In genomic region chr6:142725024-142725770, GRCh38 we compare ENCODE assay signal across 33 cellular contexts.
DNase-seq lines count a peak whose midpoint lies in the region; ATAC-seq and TF ChIP-seq lines count a peak whose summit lies in the region.
"Had no signal": no experiment of that assay in that cellular context is flagged by ENCODE, and none has a peak within 500 bp of the region (broad histone marks: within the 10 kb centered on the region; RNA-seq: fewer than 3 reads in every experiment).

No MANE protein-coding gene starts in this region.

- H4K8ac ChIP-seq in trophoblast cell (ENCODE audit: low read depth, low read length): no peak overlapping the region

- H3K79me2 ChIP-seq in trophoblast cell (ENCODE audit: control insufficient read depth, insufficient read depth, low read length, poor library complexity): no peaks in the 10 kb centered on the region

- H3K4me3 Mint-ChIP-seq in activated naive CD8-positive, alpha-beta T cell treated with anti-CD3 and anti-CD28 coated beads, Interleukin-2, amount 10 ng/mL, durations not matched to agents 7 days and 5 days: no peak overlapping the region
- H3K4me3 Mint-ChIP-seq in activated naive CD8-positive, alpha-beta T cell treated with anti-CD3 and anti-CD28 coated beads, Interleukin-2, amount 50 U/mL, for 24 hours: no peak overlapping the region
- no peak overlapping the region for H3K4me3 Mint-ChIP-seq in endothelial cell (ENCODE audit: unreplicated experiment)
- no peak overlapping the region for H3K4me3 Mint-ChIP-seq in activated T-helper 2 cell treated with anti-CD3 and anti-CD28 coated beads, Interferon-gamma antibody, Interleukin-2, Interleukin-4, amounts not matched to agents 10 μg/mL and 5 μg/mL and 100 μg/mL, durations not matched to agents 14 hours and 24 hours and 36 hours (ENCODE audit: low read depth)
- H3K4me3 Mint-ChIP-seq: activated CD4-positive, alpha-beta T cell treated with anti-CD3 and anti-CD28 coated beads, Interleukin-2, amount 10 ng/mL, durations not matched to agents 24 days and 14 days; activated T-cell treated with anti-CD3 and anti-CD28 coated beads, Interleukin-2, amount 50 U/mL, for 4 hours; CD4-positive, alpha-beta memory T cell; effector memory CD8-positive, alpha-beta T cell; stimulated activated naive CD8-positive, alpha-beta T cell treated with anti-CD3 and anti-CD28 coated beads, Interleukin-15, Interleukin-2, amounts not matched to agents 100 ng/mL and 50 ng/mL, for 24 hours; T-helper 17 cell had no signal

- no peaks in the 10 kb centered on the region for H3K27me3 ChIP-seq in trophoblast cell (ENCODE audit: insufficient read depth, low read length)
- H3K27me3 ChIP-seq: vagina had no signal

- no peaks in the 10 kb centered on the region for H3K9me3 ChIP-seq in trophoblast cell (ENCODE audit: insufficient read depth, low read depth, low read length)
- H3K9me3 ChIP-seq: left ventricle myocardium inferior, prostate gland, thoracic aorta, vagina had no signal

- intact Hi-C loops in activated T-helper 2 cell treated with anti-CD3 and anti-CD28 coated beads, Interferon-gamma antibody, Interleukin-2, Interleukin-4, amounts not matched to agents 10 μg/mL and 5 μg/mL and 100 μg/mL, durations not matched to agents 14 hours and 24 hours and 36 hours (cut with micrococcal nuclease): no loop called here
- intact Hi-C loops in left colon (cut with DNase I, micrococcal nuclease): no loop called here

- no peaks in the 10 kb centered on the region for H3K27me3 Mint-ChIP-seq in activated naive CD8-positive, alpha-beta T cell treated with anti-CD3 and anti-CD28 coated beads, Interleukin-2, amount 10 ng/mL, durations not matched to agents 7 days and 5 days
- no peaks in the 10 kb centered on the region for H3K27me3 Mint-ChIP-seq in activated naive CD8-positive, alpha-beta T cell treated with anti-CD3 and anti-CD28 coated beads, Interleukin-2, amount 50 U/mL, for 24 hours
- no peaks in the 10 kb centered on the region for H3K27me3 Mint-ChIP-seq in endothelial cell (ENCODE audit: unreplicated experiment)
- H3K27me3 Mint-ChIP-seq in activated T-helper 2 cell treated with anti-CD3 and anti-CD28 coated beads, Interferon-gamma antibody, Interleukin-2, Interleukin-4, amounts not matched to agents 10 μg/mL and 5 μg/mL and 100 μg/mL, durations not matched to agents 14 hours and 24 hours and 36 hours (ENCODE audit: low read depth): no peaks in the 10 kb centered on the region
- H3K27me3 Mint-ChIP-seq: activated CD4-positive, alpha-beta T cell treated with anti-CD3 and anti-CD28 coated beads, Interleukin-2, amount 10 ng/mL, durations not matched to agents 24 days and 14 days had no signal

- peak; percentile 47 for ATAC-seq in activated naive CD8-positive, alpha-beta T cell treated with anti-CD3 and anti-CD28 coated beads, Interleukin-2, amount 10 ng/mL, durations not matched to agents 7 days and 5 days (ENCODE audit: low read depth)
- no peak for ATAC-seq in activated naive CD8-positive, alpha-beta T cell treated with anti-CD3 and anti-CD28 coated beads, Interleukin-2, amount 50 U/mL, for 24 hours
- no peak for ATAC-seq in SK-N-SH treated with all-trans-retinoic acid at 6 μM for 48 hours
- ATAC-seq in left colon: no peak
- ATAC-seq: activated T-cell treated with anti-CD3 and anti-CD28 coated beads, Interleukin-2, amount 50 U/mL, for 4 hours; effector memory CD8-positive, alpha-beta T cell; esophagus mucosa; sciatic nerve; T-helper 17 cell had no signal

- no peak overlapping the region for H2AFZ ChIP-seq in trophoblast cell (ENCODE audit: insufficient read depth, low read length, poor library complexity)

- no peaks in the 10 kb centered on the region for H3K79me1 ChIP-seq in trophoblast cell (ENCODE audit: low read length)

- H3K4me3 ChIP-seq in trophoblast cell (ENCODE audit: low read depth, low read length): no peak overlapping the region
- H3K4me3 ChIP-seq: coronary artery, left ventricle myocardium inferior, prostate gland, thoracic aorta, vagina had no signal

- no peak overlapping the region for H2BK12ac ChIP-seq in trophoblast cell (ENCODE audit: low read length)

- TF ChIP-seq CTCF in endothelial cell (IDR thresholded peaks at IDR 0.05; ENCODE audit: unreplicated experiment): no peak

- H2BK120ac ChIP-seq in trophoblast cell (ENCODE audit: insufficient read depth, low read length, poor library complexity): no peak overlapping the region

- no peaks in the 10 kb centered on the region for H3K36me3 Mint-ChIP-seq in activated naive CD8-positive, alpha-beta T cell treated with anti-CD3 and anti-CD28 coated beads, Interleukin-2, amount 10 ng/mL, durations not matched to agents 7 days and 5 days
- no peaks in the 10 kb centered on the region for H3K36me3 Mint-ChIP-seq in activated naive CD8-positive, alpha-beta T cell treated with anti-CD3 and anti-CD28 coated beads, Interleukin-2, amount 50 U/mL, for 24 hours (ENCODE audit: low read depth)
- no peaks in the 10 kb centered on the region for H3K36me3 Mint-ChIP-seq in endothelial cell (ENCODE audit: low read depth, unreplicated experiment)
- H3K36me3 Mint-ChIP-seq in activated T-helper 2 cell treated with anti-CD3 and anti-CD28 coated beads, Interferon-gamma antibody, Interleukin-2, Interleukin-4, amounts not matched to agents 10 μg/mL and 5 μg/mL and 100 μg/mL, durations not matched to agents 14 hours and 24 hours and 36 hours (ENCODE audit: low read depth): no peaks in the 10 kb centered on the region

- peaks cover 13% of the 10 kb centered on the region for H3K4me1 Mint-ChIP-seq in activated naive CD8-positive, alpha-beta T cell treated with anti-CD3 and anti-CD28 coated beads, Interleukin-2, amount 10 ng/mL, durations not matched to agents 7 days and 5 days
- peaks cover 24% of the 10 kb centered on the region for H3K4me1 Mint-ChIP-seq in activated naive CD8-positive, alpha-beta T cell treated with anti-CD3 and anti-CD28 coated beads, Interleukin-2, amount 50 U/mL, for 24 hours
- H3K4me1 Mint-ChIP-seq in endothelial cell (ENCODE audit: unreplicated experiment): peaks cover 36% of the 10 kb centered on the region
- H3K4me1 Mint-ChIP-seq in activated T-helper 2 cell treated with anti-CD3 and anti-CD28 coated beads, Interferon-gamma antibody, Interleukin-2, Interleukin-4, amounts not matched to agents 10 μg/mL and 5 μg/mL and 100 μg/mL, durations not matched to agents 14 hours and 24 hours and 36 hours (ENCODE audit: low read depth): peaks cover 12% of the 10 kb centered on the region

- H3K9ac ChIP-seq in trophoblast cell (ENCODE audit: low read length): no peak overlapping the region

- H3K27ac Mint-ChIP-seq in activated naive CD8-positive, alpha-beta T cell treated with anti-CD3 and anti-CD28 coated beads, Interleukin-2, amount 10 ng/mL, durations not matched to agents 7 days and 5 days: no peak overlapping the region
- no peak overlapping the region for H3K27ac Mint-ChIP-seq in activated naive CD8-positive, alpha-beta T cell treated with anti-CD3 and anti-CD28 coated beads, Interleukin-2, amount 50 U/mL, for 24 hours
- H3K27ac Mint-ChIP-seq in endothelial cell (ENCODE audit: unreplicated experiment): peak overlapping the region; percentile 61
- no peak overlapping the region for H3K27ac Mint-ChIP-seq in activated T-helper 2 cell treated with anti-CD3 and anti-CD28 coated beads, Interferon-gamma antibody, Interleukin-2, Interleukin-4, amounts not matched to agents 10 μg/mL and 5 μg/mL and 100 μg/mL, durations not matched to agents 14 hours and 24 hours and 36 hours
- H3K27ac Mint-ChIP-seq: activated CD4-positive, alpha-beta T cell treated with anti-CD3 and anti-CD28 coated beads, Interleukin-2, amount 10 ng/mL, durations not matched to agents 24 days and 14 days; CD4-positive, alpha-beta memory T cell; effector memory CD8-positive, alpha-beta T cell; stimulated activated naive CD8-positive, alpha-beta T cell treated with anti-CD3 and anti-CD28 coated beads, Interleukin-15, Interleukin-2, amounts not matched to agents 100 ng/mL and 50 ng/mL, for 24 hours; T-helper 17 cell had no signal

- H3K4ac ChIP-seq in trophoblast cell (ENCODE audit: low read depth, low read length): no peak overlapping the region

- no peak overlapping the region for H3K18ac ChIP-seq in trophoblast cell (ENCODE audit: low read length)

- DNase-seq in activated naive CD8-positive, alpha-beta T cell treated with anti-CD3 and anti-CD28 coated beads, Interleukin-2, amount 10 ng/mL, durations not matched to agents 7 days and 5 days: no peak
- no peak for DNase-seq in activated naive CD8-positive, alpha-beta T cell treated with anti-CD3 and anti-CD28 coated beads, Interleukin-2, amount 50 U/mL, for 24 hours
- DNase-seq in OCI-M1 (lab: John Stamatoyannopoulos, UW) (peak; percentile 26), endothelial cell (ENCODE audit: low spot score) (no peak), trophoblast cell (peak; percentile 18 to 61), left colon (no peak)
- no peak for DNase-seq in activated T-helper 2 cell treated with anti-CD3 and anti-CD28 coated beads, Interferon-gamma antibody, Interleukin-2, Interleukin-4, amounts not matched to agents 10 μg/mL and 5 μg/mL and 100 μg/mL, durations not matched to agents 14 hours and 24 hours and 36 hours (ENCODE audit: low spot score)
- DNase-seq: activated CD4-positive, alpha-beta T cell treated with anti-CD3 and anti-CD28 coated beads, Interleukin-2, amount 10 ng/mL, durations not matched to agents 24 days and 14 days; activated gamma-delta T cell treated with Interleukin-2 at 50 U/mL for 16 hours; activated T-cell treated with anti-CD3 and anti-CD28 coated beads, Interleukin-2, amount 50 U/mL, for 4 hours; caudate nucleus; CD4-positive, alpha-beta memory T cell; DMS 273 treated with DMSO at 0.1 percent for 48 hours; effector memory CD8-positive, alpha-beta T cell; glutamatergic neuron; IMR-90; left ventricle myocardium inferior; NCI-H1092 treated with DMSO at 0.1 percent for 48 hours; NCI-H1694 treated with DMSO at 0.1 percent for 48 hours; NCI-H446 treated with DMSO at 0.1 percent for 48 hours; NCI-H82; nucleus accumbens; stimulated activated CD8-positive, alpha-beta memory T cell treated with anti-CD3 and anti-CD28 coated beads, Interleukin-4, amount 100 ng/mL, for 48 hours; T-helper 17 cell had no signal

- no peak overlapping the region for H3K27ac ChIP-seq in trophoblast cell (ENCODE audit: low read depth, low read length)
- H3K27ac ChIP-seq: coronary artery, left ventricle myocardium inferior, prostate gland, RWPE1, thoracic aorta, vagina had no signal

- POLR2A ChIA-PET in activated naive CD8-positive, alpha-beta T cell treated with anti-CD3 and anti-CD28 coated beads, Interleukin-2, amount 10 ng/mL, durations not matched to agents 7 days and 5 days (lab: Charles Lee): no interaction called here

- no peak overlapping the region for H3K4me2 ChIP-seq in trophoblast cell (ENCODE audit: low read length)

- no peaks in the 10 kb centered on the region for H3K36me3 ChIP-seq in trophoblast cell (ENCODE audit: control insufficient read depth in 1 of 2, insufficient read depth in 2 of 2, low read length in 2 of 2)
- H3K36me3 ChIP-seq: left ventricle myocardium inferior, prostate gland, thoracic aorta, vagina had no signal

- H4K12ac ChIP-seq in trophoblast cell (ENCODE audit: low read depth, low read length): no peak overlapping the region

- H3K23ac ChIP-seq in trophoblast cell (ENCODE audit: low read length): no peak overlapping the region

- H3K14ac ChIP-seq in trophoblast cell (ENCODE audit: low read length): no peak overlapping the region

- H2BK5ac ChIP-seq in trophoblast cell (ENCODE audit: low read depth, low read length, poor library complexity): no peak overlapping the region

- H3K4me1 ChIP-seq in trophoblast cell (ENCODE audit: control insufficient read depth in 1 of 2, insufficient read depth in 2 of 2, low read length in 2 of 2): peaks cover 5 to 9% of the 10 kb centered on the region in 2 experiments
- H3K4me1 ChIP-seq: prostate gland had no signal

- H4K91ac ChIP-seq in trophoblast cell (ENCODE audit: low read depth, low read length): no peak overlapping the region

- H3K9me3 Mint-ChIP-seq in activated naive CD8-positive, alpha-beta T cell treated with anti-CD3 and anti-CD28 coated beads, Interleukin-2, amount 10 ng/mL, durations not matched to agents 7 days and 5 days: no peaks in the 10 kb centered on the region
- no peaks in the 10 kb centered on the region for H3K9me3 Mint-ChIP-seq in activated naive CD8-positive, alpha-beta T cell treated with anti-CD3 and anti-CD28 coated beads, Interleukin-2, amount 50 U/mL, for 24 hours
- H3K9me3 Mint-ChIP-seq in endothelial cell (ENCODE audit: unreplicated experiment): no peaks in the 10 kb centered on the region
- H3K9me3 Mint-ChIP-seq in activated T-helper 2 cell treated with anti-CD3 and anti-CD28 coated beads, Interferon-gamma antibody, Interleukin-2, Interleukin-4, amounts not matched to agents 10 μg/mL and 5 μg/mL and 100 μg/mL, durations not matched to agents 14 hours and 24 hours and 36 hours: peaks cover 7% of the 10 kb centered on the region
- H3K9me3 Mint-ChIP-seq: effector memory CD8-positive, alpha-beta T cell; stimulated activated naive CD8-positive, alpha-beta T cell treated with anti-CD3 and anti-CD28 coated beads, Interleukin-15, Interleukin-2, amounts not matched to agents 100 ng/mL and 50 ng/mL, for 24 hours had no signal

- no peak overlapping the region for H2AK5ac ChIP-seq in trophoblast cell (ENCODE audit: low read length)

- WGBS in trophoblast cell (ENCODE audit: extremely low coverage, insufficient coverage, insufficient read length): no CpG with 5 or more reads among the region's 5 CpGs

Comparison
In these comparisons a context has a peak if more than half of its experiments do, and no peak if none do; other contexts are left out.
1. DNase-seq: peak in OCI-M1 (single experiment) and trophoblast cell (2 of 2); none in activated naive CD8-positive, alpha-beta T cell treated with anti-CD3 and anti-CD28 coated beads, Interleukin-2, amount 10 ng/mL, durations not matched to agents 7 days and 5 days (single experiment), activated naive CD8-positive, alpha-beta T cell treated with anti-CD3 and anti-CD28 coated beads, Interleukin-2, amount 50 U/mL, for 24 hours (single experiment), endothelial cell (single experiment), activated T-helper 2 cell treated with anti-CD3 and anti-CD28 coated beads, Interferon-gamma antibody, Interleukin-2, Interleukin-4, amounts not matched to agents 10 μg/mL and 5 μg/mL and 100 μg/mL, durations not matched to agents 14 hours and 24 hours and 36 hours (single experiment) and left colon (0 of 2).